In genomic region chr17:57372156-57372555, GRCh38 we compare ENCODE assay signal across 13 cellular contexts.
DNase-seq lines count a peak whose midpoint lies in the region; ATAC-seq lines count a peak whose summit lies in the region.
"Had no signal": no experiment of that assay in that cellular context is flagged by ENCODE, and none has a peak within 500 bp of the region (broad histone marks: within the 10 kb centered on the region; RNA-seq: fewer than 3 reads in every experiment).

No MANE protein-coding gene starts in this region.

- 0 out of 2 replicates have a peak, but pooled peaks cover 4% of the 10 kb centered on the region for H3F3A ChIP-seq in GM23248 (ENCODE audit: insufficient read depth)

- no peaks in the 10 kb centered on the region for H3K27me3 ChIP-seq in GM23248 (replicated peaks; ENCODE audit: insufficient read depth)

- no peak overlapping the region for H2AFZ ChIP-seq in GM23248

- DNase-seq in GM23248 = peak; percentile 9
- DNase-seq in NCI-H226 = peak; percentile 91
- peak; percentile 31 for DNase-seq in dedifferentiated amniotic fluid mesenchymal stem cell (ENCODE audit: extremely low spot score)
- peak; percentile 63 for DNase-seq in myocyte (ENCODE audit: low read depth)
- no peak for DNase-seq in stimulated activated CD4-positive, alpha-beta T cell treated with anti-CD3 and anti-CD28 coated beads, Interleukin-4, amount 100 ng/mL, for 1 hour
- DNase-seq in T-helper 2 cell = no peak
- DNase-seq: activated T-cell treated with anti-CD3 and anti-CD28 coated beads, Interleukin-2, amount 50 U/mL, for 24 hours; CD4-positive, CD25-positive, alpha-beta regulatory T cell; NCI-H1092 treated with DMSO at 0.1 percent for 48 hours; NCI-H82 had no signal

- H3K9me3 ChIP-seq in GM23248 (ENCODE audit: low read depth) = no peaks in the 10 kb centered on the region

- no peaks in the 10 kb centered on the region for H3K36me3 ChIP-seq in GM23248 (ENCODE audit: low read depth)

- in situ Hi-C loops in GM23248 (cut with MboI) = no loop called here

- H3K9ac ChIP-seq in GM23248 = no peak overlapping the region

- 95 to 96% methylated on average over 3 of the region's 3 CpGs for WGBS in GM23248 (ENCODE audit: low coverage in 1 of 2, low lambda C conversion rate in 2 of 2, missing lambda C conversion rate in 2 of 2), 2 experiments

- peaks cover 11% of the 10 kb centered on the region for H3K4me1 ChIP-seq in GM23248 (ENCODE audit: insufficient read depth)

- H3K27ac ChIP-seq in GM23248 = no peak overlapping the region
- H3K27ac ChIP-seq: SK-N-MC had no signal

- no peaks in the 10 kb centered on the region for H3K79me2 ChIP-seq in GM23248 (ENCODE audit: insufficient read depth)

- H3K4me2 ChIP-seq in GM23248 (ENCODE audit: unreplicated experiment) = no peak overlapping the region

- H3K4me3 ChIP-seq in GM23248 = no peak overlapping the region
- H3K4me3 ChIP-seq: SK-N-MC had no signal

- ATAC-seq in GM21526 (IDR thresholded peaks at IDR 0.05; ENCODE audit: low FRiP score, unreplicated experiment) (no peak), GM21717 (IDR thresholded peaks at IDR 0.05; ENCODE audit: unreplicated experiment) (no peak)

- H4K20me1 ChIP-seq in GM23248 (ENCODE audit: insufficient read depth) = no peaks in the 10 kb centered on the region

- no peaks in the 10 kb centered on the region for H3K9me2 ChIP-seq in GM23248 (ENCODE audit: insufficient read depth)

Comparison
In these comparisons a context has a peak if more than half of its experiments do, and no peak if none do; other contexts are left out.
1. DNase-seq: peak in GM23248 (single experiment), NCI-H226 (single experiment), dedifferentiated amniotic fluid mesenchymal stem cell (single experiment) and myocyte (single experiment); none in stimulated activated CD4-positive, alpha-beta T cell treated with anti-CD3 and anti-CD28 coated beads, Interleukin-4, amount 100 ng/mL, for 1 hour (single experiment) and T-helper 2 cell (0 of 5).